Comparison of ENCODE assay signal across 28 cellular contexts in the genomic region with DNA sequence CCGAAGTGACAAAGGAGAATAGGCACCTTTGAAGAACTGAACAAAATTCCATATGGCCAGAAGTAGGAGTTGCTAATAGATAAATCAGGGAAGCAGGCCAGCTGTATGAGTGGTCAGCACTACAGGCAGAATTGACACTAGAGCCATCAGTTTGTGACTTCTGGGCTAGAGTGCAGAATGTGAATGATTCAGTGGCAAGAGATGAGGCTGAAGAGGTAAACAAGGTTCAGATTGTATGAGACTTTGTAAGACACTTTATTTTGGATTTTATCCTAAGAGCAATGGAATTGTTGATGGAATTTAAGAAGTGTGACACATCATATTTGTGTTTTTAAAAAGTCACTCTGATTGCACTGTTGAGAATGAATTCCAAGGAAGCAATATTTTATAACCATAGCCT. TPM values are rescaled to one million over a fixed set of nuclear protein-coding genes. Genes with fewer than 3 reads are reported as not detected.
DNase-seq lines count a peak whose midpoint lies in the region; ATAC-seq, FAIRE-seq and TF ChIP-seq lines count a peak whose summit lies in the region.
"Had no signal": no experiment of that assay in that cellular context is flagged by ENCODE, and none has a peak within 500 bp of the region (broad histone marks: within the 10 kb centered on the region; RNA-seq: fewer than 3 reads in every experiment).

No MANE protein-coding gene starts in this region.

- POLR2A ChIA-PET in MCF 10A (lab: Yijun Ruan, JAX) (interaction anchor here (0.5 kb wide), 1 partner anchor 46 kb away, joined by 3 read pairs; no protein-coding TSS in a partner anchor), GM12878 (lab: Charles Lee) (no interaction called here)

- no peak overlapping the region for H3K27ac ChIP-seq in breast epithelium
- H3K27ac ChIP-seq in GM23248, result no peak overlapping the region; the same call in 1 of the 2 replicates
- no peak overlapping the region for H3K27ac ChIP-seq in GM12878 (ENCODE audit: control insufficient read depth, insufficient read depth)
- H3K27ac ChIP-seq in right cardiac atrium (ENCODE audit: low read length), result no peak overlapping the region
- H3K27ac ChIP-seq in adrenal gland, result no peak overlapping the region
- H3K27ac ChIP-seq: HL-60, left lung, SJCRH30 had no signal

- TF ChIP-seq POLR2A in breast epithelium (IDR thresholded peaks at IDR 0.05) (no peak), GM12878 (IDR thresholded peaks at IDR 0.05; ENCODE audit: low read depth, low read length) (no peak), adrenal gland (IDR thresholded peaks at IDR 0.05) (no peak)

- H3K27me3 ChIP-seq in breast epithelium (no peaks in the 10 kb centered on the region), GM23248 (replicated peaks; ENCODE audit: insufficient read depth) (no peaks in the 10 kb centered on the region), GM12878 (replicated peaks in 1 of 2; ENCODE audit: control insufficient read depth in 2 of 2, insufficient read depth in 2 of 2, low read length in 1 of 2) (no peaks in the 10 kb centered on the region), right cardiac atrium (ENCODE audit: control insufficient read depth, insufficient read depth) (no peaks in the 10 kb centered on the region), adrenal gland (no peaks in the 10 kb centered on the region)
- H3K27me3 ChIP-seq: left lung, SJCRH30, spleen had no signal

- no TSS peak for BruUV-seq in MCF 10A (replicated peaks; lab: Mats Ljungman, UMichigan)
- BruUV-seq in GM12878 (replicated peaks; lab: Mats Ljungman, UMichigan), result no TSS peak

- in situ Hi-C loops in GM23248 (cut with MboI) (no loop called here), GM12878 (cut with MboI) (no loop called here)

- DNase-seq in MCF 10A (ENCODE audit: unreplicated experiment) (no peak), breast epithelium (ENCODE audit: low spot score in 2 of 2) (no peak), GM23248 (peak; percentile 48), GM12878 (ENCODE audit: low read depth, low spot score) (no peak), right cardiac atrium (no peak), GOT3 (lab: John Stamatoyannopoulos, UW) (no peak), adrenal gland (no peak)
- DNase-seq in stimulated activated naive B cell treated with anti-CD40 and anti-IgM and Interleukin-4, amounts not matched to agents 10 μg/mL and 1 μg/mL and 100 μg/mL, for 72 hours, result no peak
- DNase-seq: effector CD4-positive, alpha-beta T cell; erythroblast; foreskin melanocyte; GDM1; HCEC 1CT; hippocampal formation; immature natural killer cell; left lung; natural killer cell; NCI-H1092; NCI-H187 treated with DMSO at 0.1 percent for 48 hours; NCI-H2227 treated with DMSO at 0.1 percent for 48 hours; SJCRH30; spleen; stimulated activated CD4-positive, alpha-beta T cell treated with anti-CD3 and anti-CD28 coated beads, Interleukin-2, amount 100 ng/mL, for 48 hours; stimulated activated naive CD4-positive, alpha-beta T cell had no signal

- no peaks in the 10 kb centered on the region for H3K9me3 Mint-ChIP-seq in MCF 10A (ENCODE audit: unreplicated experiment)
- H3K9me3 Mint-ChIP-seq in stimulated activated naive B cell treated with anti-CD40 and anti-IgM and Interleukin-4, amounts not matched to agents 10 μg/mL and 1 μg/mL and 100 μg/mL, for 72 hours, result no peaks in the 10 kb centered on the region
- H3K9me3 Mint-ChIP-seq: activated T-helper 17 cell treated with anti-CD3 and anti-CD28 coated beads, Interleukin-2, amount 50 U/mL, for 72 hours; brain; CD14-positive monocyte; immature natural killer cell; natural killer cell had no signal

- CTCF ChIA-PET in MCF 10A (lab: Yijun Ruan, JAX), result no interaction called here
- CTCF ChIA-PET in GM12878 (lab: Yijun Ruan, JAX), result no interaction called here

- no peak for FAIRE-seq in GM12878 (lab: Jason Lieb, UNC)

- H3K36me3 ChIP-seq in breast epithelium (no peaks in the 10 kb centered on the region), GM23248 (ENCODE audit: low read depth) (no peaks in the 10 kb centered on the region), GM12878 (ENCODE audit: control insufficient read depth in 2 of 2, insufficient read depth in 2 of 2, low read length in 1 of 2) (peaks cover 10 to 44% of the 10 kb centered on the region in 2 experiments), adrenal gland (replicated peaks in 1 of 2) (peaks cover 0 to under 1% of the 10 kb centered on the region in 2 donors)
- H3K36me3 ChIP-seq: SJCRH30 had no signal

- no peak overlapping the region for H3K4me3 Mint-ChIP-seq in MCF 10A (ENCODE audit: unreplicated experiment)
- H3K4me3 Mint-ChIP-seq in stimulated activated naive B cell treated with anti-CD40 and anti-IgM and Interleukin-4, amounts not matched to agents 10 μg/mL and 1 μg/mL and 100 μg/mL, for 72 hours, result no peak overlapping the region
- H3K4me3 Mint-ChIP-seq: activated T-helper 17 cell treated with anti-CD3 and anti-CD28 coated beads, Interleukin-2, amount 50 U/mL, for 72 hours; brain; CD14-positive monocyte; immature natural killer cell; natural killer cell had no signal

- H2AFZ ChIP-seq in GM23248 (no peak overlapping the region), GM12878 (ENCODE audit: control insufficient read depth, low read depth, low read length) (no peak overlapping the region)

- no peaks in the 10 kb centered on the region for H3K27me3 Mint-ChIP-seq in MCF 10A (ENCODE audit: insufficient read depth, unreplicated experiment)
- H3K27me3 Mint-ChIP-seq in stimulated activated naive B cell treated with anti-CD40 and anti-IgM and Interleukin-4, amounts not matched to agents 10 μg/mL and 1 μg/mL and 100 μg/mL, for 72 hours, result no peaks in the 10 kb centered on the region
- H3K27me3 Mint-ChIP-seq: activated T-helper 17 cell treated with anti-CD3 and anti-CD28 coated beads, Interleukin-2, amount 50 U/mL, for 72 hours; brain had no signal

- no peak for TF ChIP-seq CTCF in MCF 10A (IDR thresholded peaks at IDR 0.05; ENCODE audit: unreplicated experiment)
- TF ChIP-seq CTCF in breast epithelium (IDR thresholded peaks at IDR 0.05), result no peak
- no peak for TF ChIP-seq CTCF in GM12878 (IDR thresholded peaks at IDR 0.05 in 2 of 3, conservative IDR thresholded peaks at IDR 0.05 in 1 of 3; ENCODE audit: control insufficient read depth in 2 of 3, extremely low read depth in 1 of 3, insufficient read depth in 1 of 3, low read depth in 3 of 3, low read length in 3 of 3)
- TF ChIP-seq CTCF in adrenal gland (IDR thresholded peaks at IDR 0.05), result no peak

- no peak for TF ChIP-seq EP300 in GM12878 (IDR thresholded peaks at IDR 0.05; ENCODE audit: borderline replicate concordance in 1 of 2, control insufficient read depth in 1 of 2, low read depth in 2 of 2, low read length in 2 of 2)

- intact Hi-C loops in MCF 10A (cut with micrococcal nuclease) (no loop called here), breast epithelium (cut with DNase I; ENCODE audit: low total_unique reads) (no loop called here), GM12878 (cut with micrococcal nuclease; ENCODE audit: unreplicated experiment) (no loop called here), right cardiac atrium (cut with DNase I) (no loop called here), adrenal gland (cut with DNase I) (no loop called here)

- no peak for TF ChIP-seq RAD21 in GM12878 (IDR thresholded peaks at IDR 0.05; ENCODE audit: insufficient read depth, low read depth, low read length)

- H3K27ac Mint-ChIP-seq in MCF 10A (ENCODE audit: low read depth, unreplicated experiment), result peak overlapping the region; percentile 70
- H3K27ac Mint-ChIP-seq in stimulated activated naive B cell treated with anti-CD40 and anti-IgM and Interleukin-4, amounts not matched to agents 10 μg/mL and 1 μg/mL and 100 μg/mL, for 72 hours, result peak overlapping the region; percentile 6
- H3K27ac Mint-ChIP-seq: activated T-helper 17 cell treated with anti-CD3 and anti-CD28 coated beads, Interleukin-2, amount 50 U/mL, for 72 hours; brain; CD14-positive monocyte; natural killer cell had no signal

- H3F3A ChIP-seq in GM23248 (ENCODE audit: insufficient read depth), result peaks cover 19% of the 10 kb centered on the region

- WGBS in GM23248 (ENCODE audit: low coverage in 1 of 2, low lambda C conversion rate in 2 of 2, missing lambda C conversion rate in 2 of 2), 2 experiments, result 93 to 100% methylated on average over 1 of the region's 1 CpG
- WGBS in GM12878 (ENCODE audit: insufficient coverage, insufficient replicate concordance, low lambda C conversion rate, missing lambda C conversion rate), result 100% methylated on average over 1 of the region's 1 CpG
- 86% methylated on average over 1 of the region's 1 CpG for WGBS in right cardiac atrium
- WGBS in adrenal gland, 4 donors, result 79 to 97% (median 93%) methylated on average over 1 of the region's 1 CpG

- H4K20me1 ChIP-seq in GM23248 (ENCODE audit: insufficient read depth), result no peaks in the 10 kb centered on the region
- H4K20me1 ChIP-seq in GM12878 (ENCODE audit: control insufficient read depth, insufficient read depth), result no peaks in the 10 kb centered on the region

- H3K4me3 ChIP-seq in breast epithelium (no peak overlapping the region), GM23248 (no peak overlapping the region), GM12878 (no peak overlapping the region), right cardiac atrium (ENCODE audit: low read length) (no peak overlapping the region), adrenal gland (no peak overlapping the region)
- H3K4me3 ChIP-seq: left lung, SJCRH30, spleen had no signal

- SMC1A ChIA-PET in GM12878 (lab: Charles Lee; ENCODE audit: uncharacterized antibody, unreplicated experiment), result interaction anchor here (2.3 kb wide), 1 partner anchor 36 kb away, joined by 7 read pairs; no protein-coding TSS in a partner anchor

- H3K79me2 ChIP-seq in GM23248 (ENCODE audit: insufficient read depth) (no peaks in the 10 kb centered on the region), GM12878 (ENCODE audit: control insufficient read depth, insufficient read depth, low read length) (peaks cover 28% of the 10 kb centered on the region)

- peaks cover 13% of the 10 kb centered on the region for H3K4me1 Mint-ChIP-seq in MCF 10A (ENCODE audit: insufficient read depth, unreplicated experiment)
- peaks cover 15 to 20% of the 10 kb centered on the region in 2 donors for H3K4me1 Mint-ChIP-seq in stimulated activated naive B cell treated with anti-CD40 and anti-IgM and Interleukin-4, amounts not matched to agents 10 μg/mL and 1 μg/mL and 100 μg/mL, for 72 hours
- H3K4me1 Mint-ChIP-seq: brain, CD14-positive monocyte, immature natural killer cell had no signal

- H3K4me1 ChIP-seq in breast epithelium (no peaks in the 10 kb centered on the region), GM23248 (ENCODE audit: insufficient read depth) (peaks cover 17% of the 10 kb centered on the region), GM12878 (ENCODE audit: control insufficient read depth, insufficient read depth, low read length) (no peaks in the 10 kb centered on the region; the same call in 1 of the 2 replicates), right cardiac atrium (ENCODE audit: control insufficient read depth, insufficient read depth, low read length) (no peaks in the 10 kb centered on the region), adrenal gland (replicated peaks in 1 of 2) (no peaks in the 10 kb centered on the region)
- H3K4me1 ChIP-seq: left lung, SJCRH30 had no signal

- no peaks in the 10 kb centered on the region for H3K9me2 ChIP-seq in GM23248 (ENCODE audit: insufficient read depth)

- ATAC-seq in GM12878 (peak; percentile 7; the same call in 1 of the 3 replicates), right cardiac atrium (no peak)
- ATAC-seq in stimulated activated naive B cell treated with anti-CD40 and anti-IgM and Interleukin-4, amounts not matched to agents 10 μg/mL and 1 μg/mL and 100 μg/mL, for 72 hours (replicated peaks), result no peak
- ATAC-seq: activated T-helper 17 cell treated with anti-CD3 and anti-CD28 coated beads, Interleukin-2, amount 50 U/mL, for 72 hours; left lung; natural killer cell had no signal

- RAD21 ChIA-PET in GM12878 (lab: Charles Lee; ENCODE audit: unreplicated experiment), result no interaction called here

- peak overlapping the region; percentile 6 for H3K4me2 ChIP-seq in GM23248 (ENCODE audit: unreplicated experiment)
- H3K4me2 ChIP-seq in GM12878 (ENCODE audit: control insufficient read depth, insufficient read depth), result no peak overlapping the region

- H3K9ac ChIP-seq in GM23248 (no peak overlapping the region), GM12878 (ENCODE audit: control insufficient read depth, insufficient read depth, low read length) (no peak overlapping the region)

- H3K9me3 ChIP-seq in breast epithelium (no peaks in the 10 kb centered on the region), GM23248 (ENCODE audit: low read depth) (no peaks in the 10 kb centered on the region), GM12878 (replicated peaks; ENCODE audit: control insufficient read depth, insufficient read depth, low read length) (no peaks in the 10 kb centered on the region), right cardiac atrium (ENCODE audit: control insufficient read depth, low read length) (no peaks in the 10 kb centered on the region), adrenal gland (replicated peaks in 1 of 3) (no peaks in the 10 kb centered on the region)
- H3K9me3 ChIP-seq: left lung, SJCRH30, spleen had no signal

- H3K36me3 Mint-ChIP-seq in MCF 10A (ENCODE audit: insufficient read depth, unreplicated experiment), result peaks cover 100% of the 10 kb centered on the region
- peaks cover 33 to 38% of the 10 kb centered on the region in 2 donors for H3K36me3 Mint-ChIP-seq in stimulated activated naive B cell treated with anti-CD40 and anti-IgM and Interleukin-4, amounts not matched to agents 10 μg/mL and 1 μg/mL and 100 μg/mL, for 72 hours
- H3K36me3 Mint-ChIP-seq: brain had no signal

RNA-seq across cellular contexts. Expression of gene BIRC3, which starts 12.9 kb away (rescaled TPM):
- total RNA-seq in MCF 10A (2022) (91.6 and 124 TPM in 2 replicates), breast epithelium (10 to 100 TPM in 2 of 3 donors, 1 to 10 TPM in 1; 2.6 to 30.0 (median 10.8) TPM), GM12878 (2014; rRNA removed) (79.4 and 101 TPM in 2 replicates), GM12878 (2014; rRNA removed; fragmentation: Illumina TruSeq; extraction: Trizol) (134 and 136 TPM in 2 replicates), GM12878 (2021) (85.5 and 88.0 TPM in 2 replicates), right cardiac atrium (10 to 100 TPM in 3 of 4 donors, 1 to 10 TPM in 1; 8.7 to 11.9 (median 11.7) TPM), adrenal gland (1 to 10 TPM in 7 of 8 donors, under 1 TPM in 1; 0.48 to 8.6 (median 2.8) TPM)
- total RNA-seq in GM23248 (2014; rRNA removed; shearing (Covaris generic)), result 0.89 and 0.97 TPM in 2 replicates
- polyA plus RNA-seq in GM23248 (2016; fragmentation: Nextera tagmentation; extraction: Ambion mirVana) (0.57 and 0.79 TPM in 2 replicates), GM12878 (2011; rRNA removed) (351 and 618 TPM in 2 replicates), GM12878 (2014; fragmentation: Illumina TruSeq; extraction: Trizol) (102 and 135 TPM in 2 replicates), GM12878 (2014; fragmentation: Nextera tagmentation; extraction: Ambion mirVana) (10 to 100 TPM; 63.8 to 92.9 TPM), GM12878 (2014; rRNA removed) (53.4 and 70.7 TPM in 2 replicates), GM12878 (2016; fragmentation: Nextera tagmentation; extraction: Ambion mirVana) (10 to 100 TPM; 42.1 to 56.9 TPM), right cardiac atrium (6.2 TPM), adrenal gland (1 to 10 TPM; 2.9 to 7.6 (median 3.9) TPM)
- 365 and 388 TPM in 2 replicates for total RNA-seq in GM12878 (2013; cell fraction: nucleolus; rRNA removed)
- polyA plus RNA-seq in GM12878 (2011; ENCODE audit: low read depth), result 22.3 TPM
- polyA plus RNA-seq in GM12878 (2011; cell fraction: cytosol; rRNA removed), result 93.8 and 107 TPM in 2 replicates
- polyA plus RNA-seq in GM12878 (2011; cell fraction: nucleus; rRNA removed), result 169 and 198 TPM in 2 replicates
- polyA plus RNA-seq in GM12878 (2012), result 37.8 and 62.2 TPM in 2 replicates
- 200 and 265 TPM in 2 replicates for polyA minus RNA-seq in GM12878 (2011; rRNA and poly(A)+ RNA removed)
- 83.1 and 90.7 TPM in 2 replicates for polyA minus RNA-seq in GM12878 (2011; cell fraction: cytosol; rRNA and poly(A)+ RNA removed)
- polyA minus RNA-seq in GM12878 (2011; cell fraction: nucleus; rRNA and poly(A)+ RNA removed), result 108 and 125 TPM in 2 replicates
- total RNA-seq: SJCRH30 had no signal

RNA-seq across cellular contexts. Expression of gene BIRC2, which starts 16.8 kb away (rescaled TPM):
- total RNA-seq in MCF 10A (2022) (46.2 and 50.0 TPM in 2 replicates), breast epithelium (10 to 100 TPM; 45.6 to 95.7 (median 48.5) TPM), GM12878 (2014; rRNA removed) (25.1 and 30.8 TPM in 2 replicates), GM12878 (2014; rRNA removed; fragmentation: Illumina TruSeq; extraction: Trizol) (33.4 and 33.9 TPM in 2 replicates), GM12878 (2021) (23.2 and 24.3 TPM in 2 replicates), right cardiac atrium (10 to 100 TPM; 29.6 to 35.0 (median 31.9) TPM), adrenal gland (100 to 1,000 TPM in 1 of 8 donors, 10 to 100 TPM in 7; 33.4 to 112 (median 48.4) TPM)
- total RNA-seq in GM23248 (2014; rRNA removed; shearing (Covaris generic)), result 73.7 and 104 TPM in 2 replicates
- polyA plus RNA-seq in GM23248 (2016; fragmentation: Nextera tagmentation; extraction: Ambion mirVana) (60.7 and 63.2 TPM in 2 replicates), GM12878 (2011; rRNA removed) (75.8 and 118 TPM in 2 replicates), GM12878 (2014; fragmentation: Illumina TruSeq; extraction: Trizol) (31.8 and 44.0 TPM in 2 replicates), GM12878 (2014; fragmentation: Nextera tagmentation; extraction: Ambion mirVana) (10 to 100 TPM; 13.8 to 17.8 TPM), GM12878 (2014; rRNA removed) (16.1 and 21.4 TPM in 2 replicates), GM12878 (2016; fragmentation: Nextera tagmentation; extraction: Ambion mirVana) (10 to 100 TPM; 27.9 to 30.2 TPM), right cardiac atrium (21.1 TPM), adrenal gland (10 to 100 TPM; 25.8 to 50.1 (median 27.9) TPM)
- 192 and 210 TPM in 2 replicates for total RNA-seq in GM12878 (2013; cell fraction: nucleolus; rRNA removed)
- 11.0 TPM for polyA plus RNA-seq in GM12878 (2011; ENCODE audit: low read depth)
- polyA plus RNA-seq in GM12878 (2011; cell fraction: cytosol; rRNA removed), result 38.3 and 48.2 TPM in 2 replicates
- polyA plus RNA-seq in GM12878 (2011; cell fraction: nucleus; rRNA removed), result 77.2 and 113 TPM in 2 replicates
- 18.8 and 22.7 TPM in 2 replicates for polyA plus RNA-seq in GM12878 (2012)
- polyA minus RNA-seq in GM12878 (2011; rRNA and poly(A)+ RNA removed), result 76.5 and 81.3 TPM in 2 replicates
- 13.5 and 14.9 TPM in 2 replicates for polyA minus RNA-seq in GM12878 (2011; cell fraction: cytosol; rRNA and poly(A)+ RNA removed)
- polyA minus RNA-seq in GM12878 (2011; cell fraction: nucleus; rRNA and poly(A)+ RNA removed), result 93.9 and 98.3 TPM in 2 replicates
